24 cellular contexts compared by ENCODE assay signal in genomic region chr4:155597281-155597680, GRCh38.
DNase-seq lines count a peak whose midpoint lies in the region; ATAC-seq and TF ChIP-seq lines count a peak whose summit lies in the region.
"Had no signal": no experiment of that assay in that cellular context is flagged by ENCODE, and none has a peak within 500 bp of the region (broad histone marks: within the 10 kb centered on the region; RNA-seq: fewer than 3 reads in every experiment).

No MANE protein-coding gene starts in this region.

- ATAC-seq in left lobe of liver (peak; percentile 69), gastrocnemius medialis (no peak), GM21529 (IDR thresholded peaks at IDR 0.05; ENCODE audit: unreplicated experiment) (no peak)
- ATAC-seq: GM12878 had no signal

- H3K4me1 ChIP-seq in Karpas-422 (ENCODE audit: low read length) (peaks cover 92% of the 10 kb centered on the region), smooth muscle cell (ENCODE audit: low read depth) (peaks cover 17% of the 10 kb centered on the region), gastrocnemius medialis (no peaks in the 10 kb centered on the region)

- H3K9me3 ChIP-seq in Karpas-422 (ENCODE audit: low read length) (no peaks in the 10 kb centered on the region), smooth muscle cell (replicated peaks; ENCODE audit: low read depth) (no peaks in the 10 kb centered on the region), gastrocnemius medialis (no peaks in the 10 kb centered on the region)
- H3K9me3 ChIP-seq: BE2C, BLaER1 had no signal

- H3K4me2 ChIP-seq in Karpas-422 (ENCODE audit: low read depth, low read length, poor library complexity, severe bottlenecking) (peak overlapping the region; percentile 49), smooth muscle cell (peak overlapping the region; percentile 52)
- H3K4me2 ChIP-seq: BLaER1 had no signal

- H3K4me3 ChIP-seq in Karpas-422 (ENCODE audit: low read length) (no peak overlapping the region), smooth muscle cell (no peak overlapping the region), gastrocnemius medialis (no peak overlapping the region)
- H3K4me3 ChIP-seq: BLaER1, GM12878 had no signal

- peak; percentile 64 for DNase-seq in Karpas-422
- DNase-seq in left lobe of liver (ENCODE audit: low spot score), result no peak
- DNase-seq in smooth muscle cell (lab: John Stamatoyannopoulos, UW; ENCODE audit: unreplicated experiment), result no peak
- DNase-seq in gastrocnemius medialis, result no peak
- no peak for DNase-seq in stimulated activated CD4-positive, alpha-beta T cell treated with anti-CD3 and anti-CD28 coated beads, Interleukin-15, amount 100 ng/mL, for 24 hours
- DNase-seq: 8988T; ACHN; BE2C; C1 segment of cervical spinal cord; CD4-positive, alpha-beta memory T cell; CD4-positive, CD25-positive, alpha-beta regulatory T cell; CD8-positive, alpha-beta memory T cell; COR-L47; DMS 273 treated with DMSO at 0.1 percent for 48 hours; DMS153; DMS53; DMS79; DND-41; EL; GDM1 had no signal

- intact Hi-C loops in gastrocnemius medialis (cut with DNase I; ENCODE audit: low total_unique reads), result no loop called here

- TF ChIP-seq POLR2A in gastrocnemius medialis (IDR thresholded peaks at IDR 0.05), result no peak

- H4K20me1 ChIP-seq in Karpas-422 (ENCODE audit: insufficient read depth, low read depth, low read length) (no peaks in the 10 kb centered on the region), smooth muscle cell (ENCODE audit: low read depth) (no peaks in the 10 kb centered on the region)
- H4K20me1 ChIP-seq: BLaER1 had no signal

- H3K27ac ChIP-seq in Karpas-422 (ENCODE audit: low read length) (peak overlapping the region; percentile 89), VCaP (peak overlapping the region; percentile 28), smooth muscle cell (ENCODE audit: low read depth) (peak overlapping the region; percentile 85), gastrocnemius medialis (no peak overlapping the region)
- H3K27ac ChIP-seq: BLaER1 had no signal

- peaks cover 9% of the 10 kb centered on the region for H3F3A ChIP-seq in smooth muscle cell (ENCODE audit: low read depth)

- H3K36me3 ChIP-seq in Karpas-422 (ENCODE audit: insufficient read depth, low read length) (no peaks in the 10 kb centered on the region), smooth muscle cell (ENCODE audit: low read depth) (no peaks in the 10 kb centered on the region), gastrocnemius medialis (no peaks in the 10 kb centered on the region)
- H3K36me3 ChIP-seq: BE2C, BLaER1 had no signal

- H2AFZ ChIP-seq in Karpas-422 (ENCODE audit: low read length) (peak overlapping the region; percentile 19), smooth muscle cell (ENCODE audit: low read depth) (no peak overlapping the region)

- TF ChIP-seq CTCF in VCaP (conservative IDR thresholded peaks at IDR 0.05), result no peak
- no peak for TF ChIP-seq CTCF in smooth muscle cell (IDR thresholded peaks at IDR 0.05; ENCODE audit: borderline replicate concordance, insufficient read depth, poor library complexity, severe bottlenecking)
- no peak for TF ChIP-seq CTCF in gastrocnemius medialis (IDR thresholded peaks at IDR 0.05 in 4 of 5, conservative IDR thresholded peaks at IDR 0.05 in 1 of 5)

- no peaks in the 10 kb centered on the region for H3K79me2 ChIP-seq in Karpas-422 (ENCODE audit: low read length)
- H3K79me2 ChIP-seq in smooth muscle cell (ENCODE audit: low read depth), result no peaks in the 10 kb centered on the region

- in situ Hi-C loops in gastrocnemius medialis (cut with MboI; ENCODE audit: low sequenced_read_pairs in 4 of 4), result no loop called here

- 65% methylated on average over 1 of the region's 1 CpG for WGBS in smooth muscle cell (ENCODE audit: low lambda C conversion rate)

- H3K9ac ChIP-seq in Karpas-422 (ENCODE audit: low read length) (peak overlapping the region; percentile 36), smooth muscle cell (ENCODE audit: low read depth) (no peak overlapping the region)
- H3K9ac ChIP-seq: BLaER1 had no signal

- no peaks in the 10 kb centered on the region for H3K9me2 ChIP-seq in Karpas-422 (replicated peaks; ENCODE audit: insufficient read depth, low read length)

- no peaks in the 10 kb centered on the region for H3K27me3 ChIP-seq in Karpas-422 (ENCODE audit: low read length)
- no peaks in the 10 kb centered on the region for H3K27me3 ChIP-seq in smooth muscle cell (ENCODE audit: low read depth)
- H3K27me3 ChIP-seq in gastrocnemius medialis, result no peaks in the 10 kb centered on the region
- H3K27me3 ChIP-seq: BE2C, BLaER1 had no signal

Comparison
In these comparisons a context has a peak if more than half of its experiments do, and no peak if none do; other contexts are left out.
1. H3K27ac ChIP-seq: peak in Karpas-422 (single experiment), VCaP (single experiment) and smooth muscle cell (single experiment); none in gastrocnemius medialis (0 of 4).